Comparison of ENCODE assay signal across 8 cellular contexts in the genomic region with DNA sequence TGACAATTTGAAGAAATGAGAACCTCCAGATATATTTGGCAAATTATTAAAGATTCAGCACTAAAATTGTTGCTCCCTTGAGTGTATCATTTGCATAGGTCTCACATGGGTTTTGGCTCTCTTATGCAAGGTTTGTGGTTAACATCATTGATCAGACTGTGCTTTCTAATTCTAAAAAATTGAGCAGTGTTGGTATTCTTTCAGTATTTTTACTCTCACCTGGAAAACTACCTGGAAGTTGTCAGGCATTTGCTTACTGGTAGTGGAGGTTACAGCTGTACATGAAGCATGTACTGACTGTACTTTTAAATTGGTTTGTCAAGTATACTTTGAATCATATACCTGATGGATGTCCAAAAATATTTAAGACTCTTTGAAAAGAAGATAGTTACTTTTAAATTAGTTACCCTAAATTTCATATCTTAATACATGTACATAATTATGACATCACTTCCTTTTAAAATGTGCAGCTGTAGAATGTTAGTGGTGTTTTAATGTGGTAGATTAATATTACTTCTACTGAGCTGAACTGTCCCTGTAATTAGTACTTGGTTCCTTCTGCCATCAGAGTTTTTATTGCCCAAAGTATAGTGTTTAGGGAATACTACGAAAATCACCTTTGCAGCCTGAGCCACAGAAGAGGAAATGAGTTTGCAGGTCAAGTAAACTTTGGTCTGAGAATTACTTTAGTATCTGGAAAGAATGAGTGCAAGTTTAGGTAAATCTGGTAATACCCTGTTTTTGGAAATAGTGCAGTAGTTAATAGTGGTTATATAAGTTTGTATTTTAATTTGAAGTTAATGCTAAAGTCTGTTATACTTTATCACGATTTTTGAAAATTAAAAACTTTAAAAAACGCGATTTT. TPM values are rescaled to one million over a fixed set of nuclear protein-coding genes. Genes with fewer than 3 reads are reported as not detected.
DNase-seq lines count a peak whose midpoint lies in the region; ATAC-seq and TF ChIP-seq lines count a peak whose summit lies in the region.

No MANE protein-coding gene starts in this region.

- H3K27ac ChIP-seq in OCI-LY3 (ENCODE audit: low read length) (peak overlapping the region; percentile 94), duodenal mucosa (ENCODE audit: low read depth, low read length) (peak overlapping the region; percentile 98), neural cell (ENCODE audit: low read length) (peak overlapping the region; percentile 95)

- peak overlapping the region; percentile 96 for H3K9ac ChIP-seq in OCI-LY3 (ENCODE audit: low read length)
- peak overlapping the region; percentile 91 to 98 for H3K9ac ChIP-seq in duodenal mucosa (ENCODE audit: low read depth in 1 of 2, low read length in 2 of 2)
- H3K9ac ChIP-seq in neural cell (ENCODE audit: low read length): peak overlapping the region; percentile 84

- H3K79me2 ChIP-seq in OCI-LY3 (ENCODE audit: low read length) (peaks cover 99% of the 10 kb centered on the region), neural cell (replicated peaks; ENCODE audit: insufficient read depth, low read length) (peaks cover 96% of the 10 kb centered on the region)

- H3K27me3 ChIP-seq in OCI-LY3 (ENCODE audit: low read depth, low read length) (no peaks in the 10 kb centered on the region), duodenal mucosa (ENCODE audit: control insufficient read depth in 1 of 2, insufficient read depth in 2 of 2, low read length in 2 of 2) (no peaks in the 10 kb centered on the region), neural cell (ENCODE audit: insufficient read depth, low read depth, low read length) (no peaks in the 10 kb centered on the region)

- H3K9me3 ChIP-seq in OCI-LY3 (ENCODE audit: insufficient read depth, low read length) (no peaks in the 10 kb centered on the region), duodenal mucosa (ENCODE audit: control insufficient read depth in 1 of 2, low read length in 2 of 2) (no peaks in the 10 kb centered on the region), neural cell (ENCODE audit: low read length) (no peaks in the 10 kb centered on the region)

- H2AFZ ChIP-seq in OCI-LY3 (ENCODE audit: low read depth, low read length) (no peak overlapping the region), neural cell (ENCODE audit: low read depth, low read length) (no peak overlapping the region)

- ATAC-seq in HG02885 (IDR thresholded peaks at IDR 0.05; ENCODE audit: poor library complexity, unreplicated experiment): no peak

- no peak for TF ChIP-seq RAD21 in neural cell (conservative IDR thresholded peaks at IDR 0.05)

- no peaks in the 10 kb centered on the region for H3F3A ChIP-seq in neural cell (ENCODE audit: insufficient read depth, low read length, poor library complexity, severe bottlenecking)

- no peak for TF ChIP-seq CTCF in OCI-LY3 (IDR thresholded peaks at IDR 0.05; ENCODE audit: low read depth, low read length)
- TF ChIP-seq CTCF in neural cell (IDR thresholded peaks at IDR 0.05; ENCODE audit: poor library complexity, severe bottlenecking): no peak

- TF ChIP-seq EP300 in neural cell (conservative IDR thresholded peaks at IDR 0.05; ENCODE audit: poor library complexity, severe bottlenecking): no peak

- H3K4me3 ChIP-seq in OCI-LY3 (ENCODE audit: low read length) (peak overlapping the region; percentile 89), duodenal mucosa (ENCODE audit: low read depth in 1 of 2, low read length in 2 of 2) (peak overlapping the region; percentile 88 to 93), neural cell (ENCODE audit: low read length) (peak overlapping the region; percentile 66)

- H3K36me3 ChIP-seq in OCI-LY3 (replicated peaks; ENCODE audit: low read depth, low read length) (peaks cover 52% of the 10 kb centered on the region), duodenal mucosa (ENCODE audit: control insufficient read depth in 1 of 2, insufficient read depth in 2 of 2, low read length in 2 of 2) (peaks cover 7 to 11% of the 10 kb centered on the region in 2 donors), neural cell (ENCODE audit: insufficient read depth, low read length) (peaks cover 11% of the 10 kb centered on the region)

- DNase-seq in NCI-H1092 treated with DMSO at 0.1 percent for 48 hours (lab: John Stamatoyannopoulos, UW) (peak; percentile 28), NCI-H1092 (lab: John Stamatoyannopoulos, UW) (no peak), ecto neural progenitor cell (ENCODE audit: low spot score) (no peak)
- DNase-seq in stimulated activated CD4-positive, alpha-beta T cell treated with anti-CD3 and anti-CD28 coated beads, Interleukin-4, amount 100 ng/mL, for 1 hour: no peak

- H3K9me2 ChIP-seq in neural cell (ENCODE audit: insufficient read depth, low read length): no peaks in the 10 kb centered on the region

- H3K4me1 ChIP-seq in OCI-LY3 (ENCODE audit: low read length) (peaks cover 44% of the 10 kb centered on the region), duodenal mucosa (ENCODE audit: control insufficient read depth in 1 of 2, insufficient read depth in 2 of 2, low read length in 2 of 2) (peaks cover 29 to 39% of the 10 kb centered on the region in 2 donors)

- peak overlapping the region; percentile 87 for H3K4me2 ChIP-seq in OCI-LY3 (ENCODE audit: low read length)
- peak overlapping the region; percentile 97 for H3K4me2 ChIP-seq in neural cell (ENCODE audit: low read length)

- H4K20me1 ChIP-seq in OCI-LY3 (ENCODE audit: insufficient read depth, low read length) (peaks cover 58% of the 10 kb centered on the region), neural cell (ENCODE audit: insufficient read depth) (no peaks in the 10 kb centered on the region)

TF ChIP-seq in neural cell, 6 proteins besides CTCF, POLR2A, EP300 and RAD21:
- TF ChIP-seq POLR2AphosphoS5 (IDR thresholded peaks at IDR 0.05): no peak
- peak; percentile 3 for TF ChIP-seq REST (IDR thresholded peaks at IDR 0.05; ENCODE audit: borderline replicate concordance)

RNA-seq across cellular contexts. Expression of gene CHD2, which starts 2.8 kb away (rescaled TPM):
- 101 and 113 TPM in 2 replicates for polyA plus RNA-seq in neural cell
- polyA minus RNA-seq in neural cell: 222 and 250 TPM in 2 replicates
